ENCODE assay signal across 1 cellular context in genomic region chr5:135667204-135667603, GRCh38.
TF ChIP-seq lines count a peak whose summit lies in the region.

No MANE protein-coding gene starts in this region.

TF ChIP-seq in GM23338, 12 proteins besides CTCF, POLR2A, EP300 and RAD21 (continued from another document):
- TF ChIP-seq ZNF462 (CRISPR knock-in tag; IDR thresholded peaks at IDR 0.05) (no peak), EZH2phosphoT487 (IDR thresholded peaks at IDR 0.05; ENCODE audit: unreplicated experiment) (no peak), POLR2AphosphoS5 (IDR thresholded peaks at IDR 0.05; ENCODE audit: low read depth) (no peak), ETS1 (IDR thresholded peaks at IDR 0.05) (no peak), JUNB (IDR thresholded peaks at IDR 0.05; ENCODE audit: unreplicated experiment) (no peak), CREB1 (CRISPR knock-in tag; IDR thresholded peaks at IDR 0.05; ENCODE audit: low read depth) (no peak), EZH2 (IDR thresholded peaks at IDR 0.05; ENCODE audit: low read depth, unreplicated experiment) (no peak)
TF ChIP-seq in GM23338: peak in this region for 0.
